ENCODE assay signal across 18 cellular contexts in genomic region chr10:80157561-80157960, GRCh38. TPM values are rescaled to one million over a fixed set of nuclear protein-coding genes. Genes with fewer than 3 reads are reported as not detected.
A peak's percentile ranks its signal among the peaks of the same experiment; 100 is the strongest.
DNase-seq lines count a peak whose midpoint lies in the region; ATAC-seq and TF ChIP-seq lines count a peak whose summit lies in the region.
"Had no signal": no experiment of that assay in that cellular context is flagged by ENCODE, and none has a peak within 500 bp of the region (broad histone marks: within the 10 kb centered on the region; RNA-seq: fewer than 3 reads in every experiment).

No MANE protein-coding gene starts in this region.

- in situ Hi-C loops in gastrocnemius medialis (cut with MboI; ENCODE audit: low sequenced_read_pairs in 4 of 4) = loop anchor here in 2 of 4 donors (5.0 to 10.0 kb wide), 2 partner anchors 45 to 47 kb away; partner anchors contain the start of gene ANXA11 (in 1 of the 2)

- no peaks in the 10 kb centered on the region for H3K27me3 Mint-ChIP-seq in activated CD4-positive, alpha-beta memory T cell treated with anti-CD3 and anti-CD28 coated beads for 36 hours
- H3K27me3 Mint-ChIP-seq: central memory CD8-positive, alpha-beta T cell had no signal

- WGBS in heart left ventricle, 4 donors = 96 to 98% (median 98%) methylated on average over 13 to 14 of the region's 14 CpGs
- WGBS in esophagus squamous epithelium, 2 donors = 97 to 99% methylated on average over 6 to 14 of the region's 14 CpGs
- 98 to 99% methylated on average over 14 of the region's 14 CpGs for WGBS in aorta, 2 donors

- H3K9me3 ChIP-seq in heart left ventricle (no peaks in the 10 kb centered on the region), esophagus squamous epithelium (no peaks in the 10 kb centered on the region), gastrocnemius medialis (no peaks in the 10 kb centered on the region), aorta (ENCODE audit: control insufficient read depth, low read length) (no peaks in the 10 kb centered on the region), PC-9 (ENCODE audit: insufficient read depth, low read depth) (no peaks in the 10 kb centered on the region)
- H3K9me3 ChIP-seq: mucosa of descending colon, pancreas had no signal

- H3K4me1 Mint-ChIP-seq in activated CD4-positive, alpha-beta memory T cell treated with anti-CD3 and anti-CD28 coated beads for 36 hours (ENCODE audit: low read depth) = peaks cover 11% of the 10 kb centered on the region

- H2AFZ ChIP-seq in PC-9 = no peak overlapping the region

- CTCF ChIA-PET in PC-9 (lab: Charles Lee) = interaction anchor here (0.6 kb wide), 1 partner anchor 36 kb away, joined by 3 read pairs; no protein-coding TSS in a partner anchor
- CTCF ChIA-PET in activated CD4-positive, alpha-beta memory T cell treated with anti-CD3 and anti-CD28 coated beads for 36 hours (lab: Charles Lee) = no interaction called here

- intact Hi-C loops in heart left ventricle (cut with DNase I) = loop anchor here in 4 of 10 donors (5.0 kb wide), 2 partner anchors 45 to 50 kb away; partner anchors contain the start of gene ANXA11 (in 2 of the 4)
- intact Hi-C loops in left cardiac atrium (cut with DNase I) = loop anchor here (5.0 kb wide), 2 partner anchors 45 to 50 kb away; partner anchors contain the start of gene ANXA11 (in 1 of the 2)
- intact Hi-C loops in esophagus squamous epithelium (cut with DNase I) = no loop called here
- intact Hi-C loops in gastrocnemius medialis (cut with DNase I; ENCODE audit: low total_unique reads) = no loop called here
- intact Hi-C loops in aorta (cut with DNase I) = no loop called here
- intact Hi-C loops in PC-9 (cut with micrococcal nuclease; ENCODE audit: unreplicated experiment) = no loop called here
- intact Hi-C loops in activated CD4-positive, alpha-beta memory T cell treated with anti-CD3 and anti-CD28 coated beads for 36 hours (cut with micrococcal nuclease) = no loop called here

- no TSS peak for BruUV-seq in PC-9 (replicated peaks; lab: Mats Ljungman, UMichigan)

- DNase-seq in heart left ventricle (no peak), left cardiac atrium (no peak), esophagus squamous epithelium (lab: John Stamatoyannopoulos, UW) (no peak), gastrocnemius medialis (no peak), aorta (peak; percentile 42 to 59), PC-9 (no peak)
- DNase-seq in activated CD4-positive, alpha-beta memory T cell treated with anti-CD3 and anti-CD28 coated beads for 36 hours = no peak
- DNase-seq: activated naive CD4-positive, alpha-beta T cell treated with Interleukin-2 at 50 U/mL for 16 hours; GF-D8; NCI-H1417 treated with DMSO at 0.1 percent for 48 hours; pancreas; substantia nigra had no signal

- no peak for TF ChIP-seq POLR2A in heart left ventricle (IDR thresholded peaks at IDR 0.05)
- no peak for TF ChIP-seq POLR2A in esophagus squamous epithelium (IDR thresholded peaks at IDR 0.05)
- TF ChIP-seq POLR2A in gastrocnemius medialis (IDR thresholded peaks at IDR 0.05) = no peak

- H3K9me2 ChIP-seq in PC-9 (ENCODE audit: insufficient read depth) = no peaks in the 10 kb centered on the region

- peaks cover 42% of the 10 kb centered on the region for H3F3A ChIP-seq in PC-9 (ENCODE audit: insufficient read depth, low read depth)

- POLR2A ChIA-PET in PC-9 (lab: Charles Lee; ENCODE audit: unreplicated experiment) = interaction anchor here (0.6 kb wide), 1 partner anchor 78 kb away, joined by 3 read pairs; no protein-coding TSS in a partner anchor
- POLR2A ChIA-PET in activated CD4-positive, alpha-beta memory T cell treated with anti-CD3 and anti-CD28 coated beads for 36 hours (lab: Charles Lee) = no interaction called here

- peaks cover 10 to 61% (median 34%) of the 10 kb centered on the region in 12 donors for H3K4me1 ChIP-seq in heart left ventricle
- H3K4me1 ChIP-seq in esophagus squamous epithelium = peaks cover 15 to 71% (median 53%) of the 10 kb centered on the region in 3 donors
- peaks cover 29 to 39% of the 10 kb centered on the region in 2 donors for H3K4me1 ChIP-seq in gastrocnemius medialis
- H3K4me1 ChIP-seq in aorta (ENCODE audit: control insufficient read depth in 1 of 2, insufficient read depth in 2 of 2, low read length in 2 of 2) = peaks cover 8 to 11% of the 10 kb centered on the region in 2 donors
- peaks cover 50% of the 10 kb centered on the region for H3K4me1 ChIP-seq in PC-9 (replicated peaks; ENCODE audit: insufficient read depth)
- H3K4me1 ChIP-seq: pancreas had no signal

- TF ChIP-seq CTCF in heart left ventricle (IDR thresholded peaks at IDR 0.05) (no peak), esophagus squamous epithelium (IDR thresholded peaks at IDR 0.05) (no peak), gastrocnemius medialis (IDR thresholded peaks at IDR 0.05 in 4 of 5, conservative IDR thresholded peaks at IDR 0.05 in 1 of 5) (no peak), PC-9 (conservative IDR thresholded peaks at IDR 0.05) (no peak)

- ATAC-seq in heart left ventricle = no peak
- no peak for ATAC-seq in left cardiac atrium
- no peak for ATAC-seq in gastrocnemius medialis
- ATAC-seq in aorta (ENCODE audit: low FRiP score) = no peak
- no peak for ATAC-seq in GM18873 (IDR thresholded peaks at IDR 0.05; ENCODE audit: low FRiP score, unreplicated experiment)
- ATAC-seq: mucosa of descending colon had no signal

- H3K27me3 ChIP-seq in heart left ventricle (no peaks in the 10 kb centered on the region), esophagus squamous epithelium (no peaks in the 10 kb centered on the region), gastrocnemius medialis (no peaks in the 10 kb centered on the region), aorta (ENCODE audit: control insufficient read depth in 1 of 2, insufficient read depth in 2 of 2, low read length in 1 of 2) (no peaks in the 10 kb centered on the region), PC-9 (ENCODE audit: insufficient read depth, low read depth) (no peaks in the 10 kb centered on the region)
- H3K27me3 ChIP-seq: pancreas had no signal

- no peaks in the 10 kb centered on the region for H4K20me1 ChIP-seq in PC-9 (ENCODE audit: insufficient read depth)

- H3K36me3 ChIP-seq in heart left ventricle (peaks cover 3 to 99% (median 92%) of the 10 kb centered on the region in 9 donors), esophagus squamous epithelium (peaks cover 27 to 100% (median 49%) of the 10 kb centered on the region in 3 donors), gastrocnemius medialis (peaks cover 0 to 67% of the 10 kb centered on the region in 2 donors), aorta (ENCODE audit: control insufficient read depth in 1 of 2, insufficient read depth in 2 of 2, low read length in 1 of 2) (peaks cover 0 to 3% of the 10 kb centered on the region in 2 donors), PC-9 (ENCODE audit: low read depth) (peaks cover 70% of the 10 kb centered on the region)

- H3K4me3 Mint-ChIP-seq in activated CD4-positive, alpha-beta memory T cell treated with anti-CD3 and anti-CD28 coated beads for 36 hours = no peak overlapping the region
- H3K4me3 Mint-ChIP-seq: central memory CD8-positive, alpha-beta T cell had no signal

- H3K27ac ChIP-seq in heart left ventricle (peak overlapping the region; percentile 54 to 91 (median 84)), esophagus squamous epithelium (peak overlapping the region in 3 of 4 donors; percentile 70 to 88 (median 77)), gastrocnemius medialis (peak overlapping the region; percentile 85 to 94 (median 91)), aorta (ENCODE audit: low read depth in 1 of 2, low read length in 2 of 2) (peak overlapping the region in 1 of 2 donors; percentile 80), PC-9 (no peak overlapping the region)
- H3K27ac ChIP-seq: VCaP had no signal

- H3K36me3 Mint-ChIP-seq in activated CD4-positive, alpha-beta memory T cell treated with anti-CD3 and anti-CD28 coated beads for 36 hours = peaks cover 78% of the 10 kb centered on the region

- H3K9me3 Mint-ChIP-seq in activated CD4-positive, alpha-beta memory T cell treated with anti-CD3 and anti-CD28 coated beads for 36 hours = no peaks in the 10 kb centered on the region
- H3K9me3 Mint-ChIP-seq: central memory CD8-positive, alpha-beta T cell had no signal

- H3K27ac Mint-ChIP-seq in activated CD4-positive, alpha-beta memory T cell treated with anti-CD3 and anti-CD28 coated beads for 36 hours = no peak overlapping the region

- H3K4me2 ChIP-seq in PC-9 = no peak overlapping the region

- H3K4me3 ChIP-seq in heart left ventricle = no peak overlapping the region
- no peak overlapping the region for H3K4me3 ChIP-seq in esophagus squamous epithelium
- no peak overlapping the region for H3K4me3 ChIP-seq in gastrocnemius medialis
- no peak overlapping the region for H3K4me3 ChIP-seq in aorta (ENCODE audit: low read length in 2 of 2)
- H3K4me3 ChIP-seq in PC-9 = no peak overlapping the region
- H3K4me3 ChIP-seq: mucosa of descending colon, pancreas had no signal

- H3K79me2 ChIP-seq in PC-9 (ENCODE audit: low read depth) = peaks cover 40% of the 10 kb centered on the region

RNA-seq across cellular contexts. Expression of gene PLAC9, which starts 25.0 kb away (rescaled TPM):
- 10 to 100 TPM; 16.5 to 51.6 (median 25.1) TPM for total RNA-seq in heart left ventricle
- 10 to 100 TPM; 26.5 to 45.8 TPM for polyA plus RNA-seq in heart left ventricle
- 10 to 100 TPM; 60.9 to 97.9 TPM for total RNA-seq in left cardiac atrium
- total RNA-seq in esophagus squamous epithelium = 10 to 100 TPM in 1 of 4 donors, 1 to 10 TPM in 3; 2.7 to 22.1 (median 3.0) TPM
- total RNA-seq in gastrocnemius medialis = 10 to 100 TPM in 1 of 4 donors, 1 to 10 TPM in 3; 4.6 to 16.1 (median 6.9) TPM
- 100 to 1,000 TPM in 1 of 2 donors, 10 to 100 TPM in 1; 37.7 to 113 TPM for total RNA-seq in aorta
- 100 to 1,000 TPM in 1 of 2 donors, 10 to 100 TPM in 1; 72.6 to 166 TPM for polyA plus RNA-seq in aorta
- total RNA-seq in PC-9 (2021) = 2.1 TPM in 1 of 2 replicates, not detected in the other
- total RNA-seq in activated CD4-positive, alpha-beta memory T cell treated with anti-CD3 and anti-CD28 coated beads for 36 hours = not detected
- total RNA-seq: activated CD8-positive, alpha-beta memory T cell treated with anti-CD3 and anti-CD28 coated beads for 36 hours; SK-MEL-5 had no signal

RNA-seq across cellular contexts. Expression of gene ANXA11, which starts 47.8 kb away (rescaled TPM):
- total RNA-seq in heart left ventricle = 100 to 1,000 TPM; 281 to 440 (median 368) TPM
- polyA plus RNA-seq in heart left ventricle = 100 to 1,000 TPM; 152 to 487 TPM
- total RNA-seq in left cardiac atrium = 100 to 1,000 TPM; 327 to 413 TPM
- total RNA-seq in esophagus squamous epithelium = 100 to 1,000 TPM; 131 to 243 (median 163) TPM
- total RNA-seq in gastrocnemius medialis = 100 to 1,000 TPM; 142 to 202 (median 173) TPM
- total RNA-seq in aorta = 100 to 1,000 TPM; 227 to 256 TPM
- 100 to 1,000 TPM in 1 of 2 donors, 10 to 100 TPM in 1; 97.3 to 160 TPM for polyA plus RNA-seq in aorta
- total RNA-seq in PC-9 (2021) = 287 and 318 TPM in 2 replicates
- total RNA-seq in activated CD4-positive, alpha-beta memory T cell treated with anti-CD3 and anti-CD28 coated beads for 36 hours = 100 to 1,000 TPM; 237 to 242 TPM

Comparison
In these comparisons a context has a peak if more than half of its experiments do, and no peak if none do; other contexts are left out.
1. DNase-seq: peak in aorta (2 of 2); none in heart left ventricle (0 of 5), left cardiac atrium (single experiment), esophagus squamous epithelium (single experiment), gastrocnemius medialis (0 of 2), PC-9 (0 of 2) and activated CD4-positive, alpha-beta memory T cell treated with anti-CD3 and anti-CD28 coated beads for 36 hours (single experiment).
2. intact Hi-C loops: an anchor here in left cardiac atrium (5.0 kb wide); none called in esophagus squamous epithelium, gastrocnemius medialis, aorta, PC-9 and activated CD4-positive, alpha-beta memory T cell treated with anti-CD3 and anti-CD28 coated beads for 36 hours.